8 cellular contexts compared by ENCODE assay signal in genomic region chr14:55272922-55273321, GRCh38. TPM values are rescaled to one million over a fixed set of nuclear protein-coding genes. Genes with fewer than 3 reads are reported as not detected.
A peak's percentile ranks its signal among the peaks of the same experiment; 100 is the strongest.
DNase-seq lines count a peak whose midpoint lies in the region; ATAC-seq, FAIRE-seq and TF ChIP-seq lines count a peak whose summit lies in the region.

No MANE protein-coding gene starts in this region.

- H3K9me3 ChIP-seq in A549 (no peaks in the 10 kb centered on the region), mesenchymal stem cell (ENCODE audit: control insufficient read depth, low read length) (no peaks in the 10 kb centered on the region)

- DNase-seq in A549 (ENCODE audit: low read depth in 1 of 2, low spot score in 1 of 2): no peak
- DNase-seq in HFF-Myc (ENCODE audit: extremely low read depth, low read depth): no peak
- DNase-seq in astrocyte of the cerebellum (ENCODE audit: low read depth): no peak
- peak; percentile 10 for DNase-seq in mesenchymal stem cell
- no peak for DNase-seq in SW 1271 (lab: John Stamatoyannopoulos, UW)
- no peak for DNase-seq in Ammon's horn (ENCODE audit: low spot score)
- DNase-seq in omental fat pad (ENCODE audit: low spot score): no peak
- DNase-seq in ecto neural progenitor cell (ENCODE audit: low spot score): no peak

- no peak overlapping the region for H3K4me3 ChIP-seq in A549
- peak overlapping the region; percentile 93 for H3K4me3 ChIP-seq in HFF-Myc (replicated peaks; ENCODE audit: low read depth, low read length)
- peak overlapping the region; percentile 79 for H3K4me3 ChIP-seq in astrocyte of the cerebellum (ENCODE audit: low read depth, low read length)
- peak overlapping the region in 1 of 2 experiments; percentile 99 for H3K4me3 ChIP-seq in mesenchymal stem cell (ENCODE audit: insufficient read depth in 1 of 2, low read depth in 1 of 2, low read length in 2 of 2)

- H3K18ac ChIP-seq in mesenchymal stem cell (ENCODE audit: low read depth in 1 of 2, low read length in 2 of 2): no peak overlapping the region

- no peak overlapping the region for H3K23ac ChIP-seq in mesenchymal stem cell (ENCODE audit: low read length in 2 of 2)

- H2BK5ac ChIP-seq in mesenchymal stem cell (ENCODE audit: low read depth, low read length, poor library complexity, severe bottlenecking): no peak overlapping the region

- H3K14ac ChIP-seq in mesenchymal stem cell (ENCODE audit: low read length in 2 of 2): no peak overlapping the region

- no peak overlapping the region for H2BK15ac ChIP-seq in mesenchymal stem cell (ENCODE audit: low read depth, poor library complexity, severe bottlenecking)

- H3K4me1 ChIP-seq in A549 (peaks cover 29% of the 10 kb centered on the region; the same call in 2 of the 3 replicates), mesenchymal stem cell (ENCODE audit: control insufficient read depth, insufficient read depth, low read depth, low read length) (peaks cover 6% of the 10 kb centered on the region)

- POLR2A ChIA-PET in A549 (lab: Yijun Ruan, JAX): no interaction called here

- no peak for TF ChIP-seq POLR2A in A549 (IDR thresholded peaks at IDR 0.05; ENCODE audit: low read length)

- H3K4ac ChIP-seq in mesenchymal stem cell (ENCODE audit: low read depth in 1 of 2, low read length in 2 of 2): no peak overlapping the region

- TF ChIP-seq RAD21 in A549 (conservative IDR thresholded peaks at IDR 0.05 in 1 of 2, IDR thresholded peaks at IDR 0.05 in 1 of 2): no peak

- H3K9ac ChIP-seq in mesenchymal stem cell (ENCODE audit: low read length): peak overlapping the region; percentile 99

- in situ Hi-C loops in astrocyte of the cerebellum (cut with HindIII; ENCODE audit: low sequenced_read_pairs): no loop called here

- H2AFZ ChIP-seq in mesenchymal stem cell (ENCODE audit: low read depth, low read length): no peak overlapping the region

- H3K27ac ChIP-seq in A549: no peak overlapping the region
- H3K27ac ChIP-seq in mesenchymal stem cell (ENCODE audit: low read length, poor library complexity, severe bottlenecking): no peak overlapping the region

- FAIRE-seq in A549 (lab: Jason Lieb, UNC): no peak

- H2BK120ac ChIP-seq in mesenchymal stem cell (ENCODE audit: low read depth, low read length): no peak overlapping the region

- H3K4me2 ChIP-seq in A549 (peak overlapping the region; percentile 81), mesenchymal stem cell (ENCODE audit: low read length, poor library complexity, severe bottlenecking) (peak overlapping the region; percentile 9)

- peaks cover 0 to 4% of the 10 kb centered on the region in 2 experiments for H3K36me3 ChIP-seq in mesenchymal stem cell (ENCODE audit: control insufficient read depth in 1 of 2, insufficient read depth in 2 of 2, low read depth in 1 of 2, low read length in 2 of 2)

- TF ChIP-seq EP300 in A549 (IDR thresholded peaks at IDR 0.05): no peak

- H3K79me1 ChIP-seq in mesenchymal stem cell (replicated peaks; ENCODE audit: low read length, poor library complexity, severe bottlenecking): peaks cover 5% of the 10 kb centered on the region

- no peak overlapping the region for H4K91ac ChIP-seq in mesenchymal stem cell (ENCODE audit: low read length)

- H3K27me3 ChIP-seq in mesenchymal stem cell (ENCODE audit: control insufficient read depth in 1 of 2, insufficient read depth in 1 of 2, low read length in 2 of 2): no peaks in the 10 kb centered on the region

- WGBS in A549 (ENCODE audit: missing lambda C conversion rate): 89% methylated on average over 2 of the region's 2 CpGs
- no CpG with 5 or more reads among the region's 2 CpGs for WGBS in mesenchymal stem cell

- CTCF ChIA-PET in A549 (lab: Yijun Ruan, JAX): interaction anchor here (0.6 to 3.4 kb wide), 3 partner anchors 9 to 1200 kb away, joined by 3 to 16 read pairs (median 10); no protein-coding TSS in a partner anchor

- H4K8ac ChIP-seq in mesenchymal stem cell (ENCODE audit: low read length): no peak overlapping the region

- H2AK5ac ChIP-seq in mesenchymal stem cell (ENCODE audit: low read length, severe bottlenecking): no peak overlapping the region

- H2BK12ac ChIP-seq in mesenchymal stem cell (ENCODE audit: low read length in 2 of 2): no peak overlapping the region

- TF ChIP-seq CTCF in A549 (IDR thresholded peaks at IDR 0.05): no peak
- TF ChIP-seq CTCF in HFF-Myc (IDR thresholded peaks at IDR 0.05; ENCODE audit: low read depth, low read length, missing control alignments): no peak
- no peak for TF ChIP-seq CTCF in astrocyte of the cerebellum (IDR thresholded peaks at IDR 0.05; ENCODE audit: low read depth, low read length, missing control alignments)
- no peak for TF ChIP-seq CTCF in omental fat pad (IDR thresholded peaks at IDR 0.05)

- no peak for ATAC-seq in A549
- ATAC-seq in omental fat pad (ENCODE audit: low FRiP score): no peak

TF ChIP-seq in A549, 52 proteins besides CTCF, POLR2A, EP300 and RAD21 (continues in another document):
- TF ChIP-seq HOXB13 (CRISPR knock-in tag; IDR thresholded peaks at IDR 0.05; ENCODE audit: low read depth) (no peak), BCL3 (IDR thresholded peaks at IDR 0.05) (no peak), RCOR1 (IDR thresholded peaks at IDR 0.05; ENCODE audit: low read depth, low read length) (no peak), HOXA7 (CRISPR knock-in tag; IDR thresholded peaks at IDR 0.05) (no peak), FOSL2 (IDR thresholded peaks at IDR 0.05) (no peak), FOSL2 (CRISPR knock-in tag; IDR thresholded peaks at IDR 0.05) (no peak), ZFP36 (IDR thresholded peaks at IDR 0.05; ENCODE audit: borderline replicate concordance, partially characterized antibody) (no peak), MAX (IDR thresholded peaks at IDR 0.05) (no peak), FOXS1 (CRISPR knock-in tag; IDR thresholded peaks at IDR 0.05) (no peak), JUNB (IDR thresholded peaks at IDR 0.05) (no peak), PHF8 (IDR thresholded peaks at IDR 0.05; ENCODE audit: borderline replicate concordance, low read depth) (no peak), EHMT2 (IDR thresholded peaks at IDR 0.05; ENCODE audit: low read depth) (no peak), NPAS2 (CRISPR knock-in tag; IDR thresholded peaks at IDR 0.05; ENCODE audit: borderline replicate concordance) (no peak), ZNF302 (CRISPR knock-in tag; IDR thresholded peaks at IDR 0.05) (no peak)
- TF ChIP-seq, protein P1, sequence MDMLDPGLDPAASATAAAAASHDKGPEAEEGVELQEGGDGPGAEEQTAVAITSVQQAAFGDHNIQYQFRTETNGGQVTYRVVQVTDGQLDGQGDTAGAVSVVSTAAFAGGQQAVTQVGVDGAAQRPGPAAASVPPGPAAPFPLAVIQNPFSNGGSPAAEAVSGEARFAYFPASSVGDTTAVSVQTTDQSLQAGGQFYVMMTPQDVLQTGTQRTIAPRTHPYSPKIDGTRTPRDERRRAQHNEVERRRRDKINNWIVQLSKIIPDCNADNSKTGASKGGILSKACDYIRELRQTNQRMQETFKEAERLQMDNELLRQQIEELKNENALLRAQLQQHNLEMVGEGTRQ (IDR thresholded peaks at IDR 0.05): no peak
- TF ChIP-seq, protein P2, sequence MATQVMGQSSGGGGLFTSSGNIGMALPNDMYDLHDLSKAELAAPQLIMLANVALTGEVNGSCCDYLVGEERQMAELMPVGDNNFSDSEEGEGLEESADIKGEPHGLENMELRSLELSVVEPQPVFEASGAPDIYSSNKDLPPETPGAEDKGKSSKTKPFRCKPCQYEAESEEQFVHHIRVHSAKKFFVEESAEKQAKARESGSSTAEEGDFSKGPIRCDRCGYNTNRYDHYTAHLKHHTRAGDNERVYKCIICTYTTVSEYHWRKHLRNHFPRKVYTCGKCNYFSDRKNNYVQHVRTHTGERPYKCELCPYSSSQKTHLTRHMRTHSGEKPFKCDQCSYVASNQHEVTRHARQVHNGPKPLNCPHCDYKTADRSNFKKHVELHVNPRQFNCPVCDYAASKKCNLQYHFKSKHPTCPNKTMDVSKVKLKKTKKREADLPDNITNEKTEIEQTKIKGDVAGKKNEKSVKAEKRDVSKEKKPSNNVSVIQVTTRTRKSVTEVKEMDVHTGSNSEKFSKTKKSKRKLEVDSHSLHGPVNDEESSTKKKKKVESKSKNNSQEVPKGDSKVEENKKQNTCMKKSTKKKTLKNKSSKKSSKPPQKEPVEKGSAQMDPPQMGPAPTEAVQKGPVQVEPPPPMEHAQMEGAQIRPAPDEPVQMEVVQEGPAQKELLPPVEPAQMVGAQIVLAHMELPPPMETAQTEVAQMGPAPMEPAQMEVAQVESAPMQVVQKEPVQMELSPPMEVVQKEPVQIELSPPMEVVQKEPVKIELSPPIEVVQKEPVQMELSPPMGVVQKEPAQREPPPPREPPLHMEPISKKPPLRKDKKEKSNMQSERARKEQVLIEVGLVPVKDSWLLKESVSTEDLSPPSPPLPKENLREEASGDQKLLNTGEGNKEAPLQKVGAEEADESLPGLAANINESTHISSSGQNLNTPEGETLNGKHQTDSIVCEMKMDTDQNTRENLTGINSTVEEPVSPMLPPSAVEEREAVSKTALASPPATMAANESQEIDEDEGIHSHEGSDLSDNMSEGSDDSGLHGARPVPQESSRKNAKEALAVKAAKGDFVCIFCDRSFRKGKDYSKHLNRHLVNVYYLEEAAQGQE (IDR thresholded peaks at IDR 0.05): no peak

RNA-seq across cellular contexts. Expression of gene FBXO34, which starts 1.7 kb away (rescaled TPM):
- 27.4 and 28.0 TPM in 2 replicates for polyA plus RNA-seq in A549 (2011; rRNA removed)
- polyA plus RNA-seq in A549 (2012; cell fraction: cytosol; rRNA removed): 8.1 and 8.7 TPM in 2 replicates
- polyA plus RNA-seq in A549 (2012; cell fraction: nucleus; rRNA removed): 15.1 and 19.3 TPM in 2 replicates
- 13.9 to 15.4 TPM (median 14.8 TPM) in 3 replicates for polyA plus RNA-seq in A549 (2017; fragmentation: RNase III; extraction: RNeasy Plus Mini Kit Qiagen cat#74134 plus additional on column Dnase treatment)
- 15.9 and 17.4 TPM in 2 replicates for polyA minus RNA-seq in A549 (2011; rRNA and poly(A)+ RNA removed)
- polyA plus RNA-seq in mesenchymal stem cell (2013, experiment 1 of 2): 11.1 TPM
- polyA plus RNA-seq in mesenchymal stem cell (2013, experiment 2 of 2): 11.1 TPM
- total RNA-seq in omental fat pad: 10 to 100 TPM; 17.3 to 23.3 (median 18.7) TPM
